Comparison of ENCODE assay signal across 17 cellular contexts in genomic region chr9:110283736-110284135, GRCh38. TPM values are rescaled to one million over a fixed set of nuclear protein-coding genes. Genes with fewer than 3 reads are reported as not detected.
DNase-seq lines count a peak whose midpoint lies in the region; ATAC-seq and TF ChIP-seq lines count a peak whose summit lies in the region.
"Had no signal": no experiment of that assay in that cellular context is flagged by ENCODE, and none has a peak within 500 bp of the region (broad histone marks: within the 10 kb centered on the region; RNA-seq: fewer than 3 reads in every experiment).

No MANE protein-coding gene starts in this region.

- no peaks in the 10 kb centered on the region for H3K9me3 Mint-ChIP-seq in nephron
- no peaks in the 10 kb centered on the region for H3K9me3 Mint-ChIP-seq in activated naive CD8-positive, alpha-beta T cell treated with anti-CD3 and anti-CD28 coated beads, Interleukin-2, amount 50 U/mL, for 24 hours
- H3K9me3 Mint-ChIP-seq: effector memory CD8-positive, alpha-beta T cell had no signal

- no peaks in the 10 kb centered on the region for H3K27me3 ChIP-seq in tibial nerve
- H3K27me3 ChIP-seq: neural progenitor cell had no signal

- TF ChIP-seq POLR2A in tibial nerve (IDR thresholded peaks at IDR 0.05), result no peak

- no peak for TF ChIP-seq EP300 in tibial nerve (IDR thresholded peaks at IDR 0.05)

- 71 to 82% methylated on average over 1 of the region's 1 CpG for WGBS in tibial nerve, 2 donors

- no peak overlapping the region for H3K27ac ChIP-seq in tibial nerve
- H3K27ac ChIP-seq: left ventricle myocardium inferior, neural progenitor cell had no signal

- TF ChIP-seq CTCF in epithelial cell of esophagus (IDR thresholded peaks at IDR 0.05; ENCODE audit: insufficient read depth, low read depth, low read length, missing control alignments) (no peak), nephron (IDR thresholded peaks at IDR 0.05; ENCODE audit: unreplicated experiment in 3 of 3) (no peak), tibial nerve (IDR thresholded peaks at IDR 0.05) (no peak)

- ATAC-seq in GM19463 (IDR thresholded peaks at IDR 0.05; ENCODE audit: unreplicated experiment) (peak; percentile 43), HG02852 (IDR thresholded peaks at IDR 0.05; ENCODE audit: unreplicated experiment) (no peak)
- no peak for ATAC-seq in activated naive CD8-positive, alpha-beta T cell treated with anti-CD3 and anti-CD28 coated beads, Interleukin-2, amount 50 U/mL, for 24 hours
- ATAC-seq: activated CD8-positive, alpha-beta T cell treated with anti-CD3 and anti-CD28 coated beads for 36 hours; effector memory CD8-positive, alpha-beta T cell had no signal

- H3K36me3 ChIP-seq in tibial nerve, result no peaks in the 10 kb centered on the region
- H3K36me3 ChIP-seq: left ventricle myocardium inferior, neural progenitor cell had no signal

- H3K36me3 Mint-ChIP-seq in nephron (ENCODE audit: low read depth), result no peaks in the 10 kb centered on the region
- no peaks in the 10 kb centered on the region for H3K36me3 Mint-ChIP-seq in activated naive CD8-positive, alpha-beta T cell treated with anti-CD3 and anti-CD28 coated beads, Interleukin-2, amount 50 U/mL, for 24 hours (ENCODE audit: low read depth)
- H3K36me3 Mint-ChIP-seq: brain, neural progenitor cell had no signal

- H3K9me3 ChIP-seq in tibial nerve, result no peaks in the 10 kb centered on the region
- H3K9me3 ChIP-seq: left ventricle myocardium inferior had no signal

- peaks cover 14% of the 10 kb centered on the region for H3K27me3 Mint-ChIP-seq in nephron (ENCODE audit: low read depth)
- peaks cover 9% of the 10 kb centered on the region for H3K27me3 Mint-ChIP-seq in activated naive CD8-positive, alpha-beta T cell treated with anti-CD3 and anti-CD28 coated beads, Interleukin-2, amount 50 U/mL, for 24 hours
- H3K27me3 Mint-ChIP-seq: activated CD8-positive, alpha-beta T cell treated with anti-CD3 and anti-CD28 coated beads for 36 hours had no signal

- no peak overlapping the region for H3K4me3 ChIP-seq in epithelial cell of esophagus (ENCODE audit: low read length)
- no peak overlapping the region for H3K4me3 ChIP-seq in tibial nerve
- H3K4me3 ChIP-seq: left ventricle myocardium inferior, neural progenitor cell had no signal

- H3K4me1 ChIP-seq in tibial nerve, result no peaks in the 10 kb centered on the region
- H3K4me1 ChIP-seq: left ventricle myocardium inferior, neural progenitor cell had no signal

- no peak overlapping the region for H3K4me3 Mint-ChIP-seq in nephron
- no peak overlapping the region for H3K4me3 Mint-ChIP-seq in activated naive CD8-positive, alpha-beta T cell treated with anti-CD3 and anti-CD28 coated beads, Interleukin-2, amount 50 U/mL, for 24 hours
- H3K4me3 Mint-ChIP-seq: activated CD8-positive, alpha-beta T cell treated with anti-CD3 and anti-CD28 coated beads for 36 hours; effector memory CD8-positive, alpha-beta T cell; neural progenitor cell had no signal

- peaks cover 13% of the 10 kb centered on the region for H3K4me1 Mint-ChIP-seq in nephron
- H3K4me1 Mint-ChIP-seq in activated naive CD8-positive, alpha-beta T cell treated with anti-CD3 and anti-CD28 coated beads, Interleukin-2, amount 50 U/mL, for 24 hours, result peaks cover 1% of the 10 kb centered on the region
- H3K4me1 Mint-ChIP-seq: brain, neural progenitor cell had no signal

- DNase-seq in NCI-H1694 treated with DMSO at 0.1 percent for 48 hours (lab: John Stamatoyannopoulos, UW), result peak; percentile 76
- DNase-seq in epithelial cell of esophagus (ENCODE audit: low read depth), result peak; percentile 96
- DNase-seq in activated naive CD8-positive, alpha-beta T cell treated with anti-CD3 and anti-CD28 coated beads, Interleukin-2, amount 50 U/mL, for 24 hours, result no peak
- DNase-seq in tibial nerve (ENCODE audit: low spot score in 2 of 2), result no peak
- no peak for DNase-seq in KBM-7
- DNase-seq: activated CD8-positive, alpha-beta T cell treated with anti-CD3 and anti-CD28 coated beads for 36 hours; activated effector memory CD4-positive, alpha-beta T cell treated with anti-CD3 and anti-CD28 coated beads, Interleukin-2, amount 50 U/mL, for 16 hours; effector memory CD8-positive, alpha-beta T cell; left ventricle myocardium inferior; NCI-H526 treated with DMSO at 0.1 percent for 48 hours; SHP77 treated with DMSO at 0.1 percent for 48 hours had no signal

- H3K27ac Mint-ChIP-seq in nephron, result peak overlapping the region; percentile 75 to 93 (median 80)
- no peak overlapping the region for H3K27ac Mint-ChIP-seq in activated naive CD8-positive, alpha-beta T cell treated with anti-CD3 and anti-CD28 coated beads, Interleukin-2, amount 50 U/mL, for 24 hours
- H3K27ac Mint-ChIP-seq: activated CD8-positive, alpha-beta T cell treated with anti-CD3 and anti-CD28 coated beads for 36 hours; effector memory CD8-positive, alpha-beta T cell; neural progenitor cell had no signal

- in situ Hi-C loops in KBM-7 (cut with MboI; ENCODE audit: low pct_unique_long_range_greater_than_20kb, low sequenced_read_pairs), result no loop called here

RNA-seq across cellular contexts. Expression of gene TXN, which starts 27.4 kb away (rescaled TPM):
- total RNA-seq in tibial nerve, result 100 to 1,000 TPM in 3 of 4 donors, 10 to 100 TPM in 1; 65.3 to 164 (median 151) TPM

RNA-seq across cellular contexts. Expression of gene TXNDC8, which starts 53.9 kb away (rescaled TPM):
- not detected for total RNA-seq in tibial nerve
- total RNA-seq: activated CD8-positive, alpha-beta T cell treated with anti-CD3 and anti-CD28 coated beads for 36 hours; left ventricle myocardium inferior; skeletal muscle tissue had no signal

Comparison
In these comparisons a context has a peak if more than half of its experiments do, and no peak if none do; other contexts are left out.
1. DNase-seq: peak in NCI-H1694 treated with DMSO at 0.1 percent for 48 hours (single experiment) and epithelial cell of esophagus (single experiment); none in activated naive CD8-positive, alpha-beta T cell treated with anti-CD3 and anti-CD28 coated beads, Interleukin-2, amount 50 U/mL, for 24 hours (single experiment), tibial nerve (0 of 2) and KBM-7 (single experiment).